1 cellular context compared by ENCODE assay signal in the genomic region with DNA sequence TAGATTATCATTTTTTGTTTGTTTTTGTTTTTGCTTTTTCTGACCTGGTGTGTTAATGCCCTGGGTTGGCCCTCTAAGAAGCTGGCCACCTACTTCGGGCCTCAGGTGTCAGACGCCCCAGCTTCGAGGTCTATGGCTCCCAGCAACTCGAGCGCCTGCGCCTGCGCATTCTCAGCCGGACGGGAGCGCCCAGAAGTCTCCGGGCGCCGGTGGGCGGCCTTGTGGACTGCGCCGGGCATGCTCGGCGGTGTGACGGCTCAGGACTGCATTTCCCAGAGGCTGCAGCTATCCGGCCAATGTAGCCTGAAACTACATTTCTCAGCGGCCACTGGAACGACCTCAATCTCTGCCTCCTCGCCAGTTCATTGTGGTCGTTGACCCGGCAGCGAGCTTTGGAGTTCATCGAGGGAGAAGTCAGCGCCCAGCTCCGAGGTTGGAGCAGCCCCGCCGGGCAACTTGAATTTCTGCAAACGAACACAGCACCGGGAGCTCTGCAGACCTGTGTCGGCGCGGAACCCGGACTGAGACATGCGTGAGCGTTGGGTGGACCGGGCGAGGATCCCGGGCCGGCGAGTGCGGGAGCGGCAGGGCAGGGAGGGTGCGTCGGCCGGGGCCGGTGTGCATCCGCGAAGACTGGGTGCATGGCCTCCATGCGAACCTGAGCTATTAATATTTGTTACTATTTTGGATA.
TF ChIP-seq lines count a peak whose summit lies in the region.

Gene ZNF30 (plus strand): TSS at position 219 of the 691 bp plus-strand sequence. CDS start 3,045 bp downstream, outside the sequence.

TF ChIP-seq in HEK293, 187 proteins besides CTCF, POLR2A, EP300 and RAD21 (continued from another document and continues in another):
- peak; percentile 82 for TF ChIP-seq SP7 (tag by site-specific recombination; IDR thresholded peaks at IDR 0.05)
- TF ChIP-seq SCRT2 (tag by site-specific recombination; IDR thresholded peaks at IDR 0.05) = 0 out of 2 replicates have a peak, but pooled peaks have one; percentile 24
- TF ChIP-seq INSM2 (tag by site-specific recombination; IDR thresholded peaks at IDR 0.05) = no peak; the same call in 1 of the 2 replicates
- TF ChIP-seq MEIS1 (CRISPR knock-in tag; IDR thresholded peaks at IDR 0.05; ENCODE audit: borderline replicate concordance) = no peak
- TF ChIP-seq TRIM28 (IDR thresholded peaks at IDR 0.05; ENCODE audit: borderline replicate concordance, low read length) = peak; percentile 74; the same call in 1 of the 2 replicates
- peak; percentile 62 for TF ChIP-seq KLF9 (tag by site-specific recombination; IDR thresholded peaks at IDR 0.05; ENCODE audit: low read depth)
- peak; percentile 97 for TF ChIP-seq ZNF76 (tag by site-specific recombination; IDR thresholded peaks at IDR 0.05; ENCODE audit: borderline replicate concordance, low read depth)
- no peak for TF ChIP-seq SALL2 (tag by site-specific recombination; IDR thresholded peaks at IDR 0.05; ENCODE audit: borderline replicate concordance)
- TF ChIP-seq, protein P1, sequence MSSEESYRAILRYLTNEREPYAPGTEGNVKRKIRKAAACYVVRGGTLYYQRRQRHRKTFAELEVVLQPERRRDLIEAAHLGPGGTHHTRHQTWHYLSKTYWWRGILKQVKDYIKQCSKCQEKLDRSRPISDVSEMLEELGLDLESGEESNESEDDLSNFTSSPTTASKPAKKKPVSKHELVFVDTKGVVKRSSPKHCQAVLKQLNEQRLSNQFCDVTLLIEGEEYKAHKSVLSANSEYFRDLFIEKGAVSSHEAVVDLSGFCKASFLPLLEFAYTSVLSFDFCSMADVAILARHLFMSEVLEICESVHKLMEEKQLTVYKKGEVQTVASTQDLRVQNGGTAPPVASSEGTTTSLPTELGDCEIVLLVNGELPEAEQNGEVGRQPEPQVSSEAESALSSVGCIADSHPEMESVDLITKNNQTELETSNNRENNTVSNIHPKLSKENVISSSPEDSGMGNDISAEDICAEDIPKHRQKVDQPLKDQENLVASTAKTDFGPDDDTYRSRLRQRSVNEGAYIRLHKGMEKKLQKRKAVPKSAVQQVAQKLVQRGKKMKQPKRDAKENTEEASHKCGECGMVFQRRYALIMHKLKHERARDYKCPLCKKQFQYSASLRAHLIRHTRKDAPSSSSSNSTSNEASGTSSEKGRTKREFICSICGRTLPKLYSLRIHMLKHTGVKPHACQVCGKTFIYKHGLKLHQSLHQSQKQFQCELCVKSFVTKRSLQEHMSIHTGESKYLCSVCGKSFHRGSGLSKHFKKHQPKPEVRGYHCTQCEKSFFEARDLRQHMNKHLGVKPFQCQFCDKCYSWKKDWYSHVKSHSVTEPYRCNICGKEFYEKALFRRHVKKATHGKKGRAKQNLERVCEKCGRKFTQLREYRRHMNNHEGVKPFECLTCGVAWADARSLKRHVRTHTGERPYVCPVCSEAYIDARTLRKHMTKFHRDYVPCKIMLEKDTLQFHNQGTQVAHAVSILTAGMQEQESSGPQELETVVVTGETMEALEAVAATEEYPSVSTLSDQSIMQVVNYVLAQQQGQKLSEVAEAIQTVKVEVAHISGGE (tag by site-specific recombination; conservative IDR thresholded peaks at IDR 0.05; ENCODE audit: low read depth) = peak; percentile 81
- TF ChIP-seq ZNF24 (tag by site-specific recombination; IDR thresholded peaks at IDR 0.05) = 0 out of 2 replicates have a peak, but pooled peaks have one; percentile 28
- TF ChIP-seq, protein P2, sequence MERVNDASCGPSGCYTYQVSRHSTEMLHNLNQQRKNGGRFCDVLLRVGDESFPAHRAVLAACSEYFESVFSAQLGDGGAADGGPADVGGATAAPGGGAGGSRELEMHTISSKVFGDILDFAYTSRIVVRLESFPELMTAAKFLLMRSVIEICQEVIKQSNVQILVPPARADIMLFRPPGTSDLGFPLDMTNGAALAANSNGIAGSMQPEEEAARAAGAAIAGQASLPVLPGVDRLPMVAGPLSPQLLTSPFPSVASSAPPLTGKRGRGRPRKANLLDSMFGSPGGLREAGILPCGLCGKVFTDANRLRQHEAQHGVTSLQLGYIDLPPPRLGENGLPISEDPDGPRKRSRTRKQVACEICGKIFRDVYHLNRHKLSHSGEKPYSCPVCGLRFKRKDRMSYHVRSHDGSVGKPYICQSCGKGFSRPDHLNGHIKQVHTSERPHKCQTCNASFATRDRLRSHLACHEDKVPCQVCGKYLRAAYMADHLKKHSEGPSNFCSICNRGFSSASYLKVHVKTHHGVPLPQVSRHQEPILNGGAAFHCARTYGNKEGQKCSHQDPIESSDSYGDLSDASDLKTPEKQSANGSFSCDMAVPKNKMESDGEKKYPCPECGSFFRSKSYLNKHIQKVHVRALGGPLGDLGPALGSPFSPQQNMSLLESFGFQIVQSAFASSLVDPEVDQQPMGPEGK (tag by site-specific recombination; IDR thresholded peaks at IDR 0.05) = 0 out of 2 replicates have a peak, but pooled peaks have one; percentile 49
- no peak for TF ChIP-seq YY2 (tag by site-specific recombination; IDR thresholded peaks at IDR 0.05)
- peak; percentile 61 for TF ChIP-seq EGR2 (tag by site-specific recombination; IDR thresholded peaks at IDR 0.05; ENCODE audit: low read depth)
- TF ChIP-seq KLF8 (tag by site-specific recombination; IDR thresholded peaks at IDR 0.05) = peak; percentile 82
- TF ChIP-seq ZNF341 (tag by site-specific recombination; IDR thresholded peaks at IDR 0.05; ENCODE audit: low read depth) = peak; percentile 36
- peak; percentile 64 for TF ChIP-seq GFI1B (tag by site-specific recombination; IDR thresholded peaks at IDR 0.05)
- TF ChIP-seq GLI4 (tag by site-specific recombination; IDR thresholded peaks at IDR 0.05) = no peak
- 0 out of 2 replicates have a peak, but pooled peaks have one; percentile 31 for TF ChIP-seq REPIN1 (tag by site-specific recombination; IDR thresholded peaks at IDR 0.05; ENCODE audit: low read depth)
- peak; percentile 98 for TF ChIP-seq ZNF335 (tag by site-specific recombination; conservative IDR thresholded peaks at IDR 0.05)
- TF ChIP-seq, protein P3, sequence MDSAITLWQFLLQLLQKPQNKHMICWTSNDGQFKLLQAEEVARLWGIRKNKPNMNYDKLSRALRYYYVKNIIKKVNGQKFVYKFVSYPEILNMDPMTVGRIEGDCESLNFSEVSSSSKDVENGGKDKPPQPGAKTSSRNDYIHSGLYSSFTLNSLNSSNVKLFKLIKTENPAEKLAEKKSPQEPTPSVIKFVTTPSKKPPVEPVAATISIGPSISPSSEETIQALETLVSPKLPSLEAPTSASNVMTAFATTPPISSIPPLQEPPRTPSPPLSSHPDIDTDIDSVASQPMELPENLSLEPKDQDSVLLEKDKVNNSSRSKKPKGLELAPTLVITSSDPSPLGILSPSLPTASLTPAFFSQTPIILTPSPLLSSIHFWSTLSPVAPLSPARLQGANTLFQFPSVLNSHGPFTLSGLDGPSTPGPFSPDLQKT (IDR thresholded peaks at IDR 0.05; ENCODE audit: borderline replicate concordance, low read depth, low read length) = no peak
- TF ChIP-seq ZNF561 (tag by site-specific recombination; IDR thresholded peaks at IDR 0.05; ENCODE audit: borderline replicate concordance) = peak; percentile 84
- TF ChIP-seq, protein P4, sequence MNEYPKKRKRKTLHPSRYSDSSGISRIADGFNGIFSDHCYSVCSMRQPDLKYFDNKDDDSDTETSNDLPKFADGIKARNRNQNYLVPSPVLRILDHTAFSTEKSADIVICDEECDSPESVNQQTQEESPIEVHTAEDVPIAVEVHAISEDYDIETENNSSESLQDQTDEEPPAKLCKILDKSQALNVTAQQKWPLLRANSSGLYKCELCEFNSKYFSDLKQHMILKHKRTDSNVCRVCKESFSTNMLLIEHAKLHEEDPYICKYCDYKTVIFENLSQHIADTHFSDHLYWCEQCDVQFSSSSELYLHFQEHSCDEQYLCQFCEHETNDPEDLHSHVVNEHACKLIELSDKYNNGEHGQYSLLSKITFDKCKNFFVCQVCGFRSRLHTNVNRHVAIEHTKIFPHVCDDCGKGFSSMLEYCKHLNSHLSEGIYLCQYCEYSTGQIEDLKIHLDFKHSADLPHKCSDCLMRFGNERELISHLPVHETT (tag by site-specific recombination; IDR thresholded peaks at IDR 0.05) = no peak; the same call in 1 of the 2 replicates
- TF ChIP-seq GLIS1 (tag by site-specific recombination; IDR thresholded peaks at IDR 0.05) = peak; percentile 49; the same call in 1 of the 2 replicates
- peak; percentile 88 for TF ChIP-seq KLF16 (tag by site-specific recombination; IDR thresholded peaks at IDR 0.05)
- TF ChIP-seq ZBTB20 (tag by site-specific recombination; IDR thresholded peaks at IDR 0.05) = peak; percentile 99
- TF ChIP-seq ZSCAN23 (tag by site-specific recombination; IDR thresholded peaks at IDR 0.05) = no peak
- TF ChIP-seq WT1 (tag by site-specific recombination; IDR thresholded peaks at IDR 0.05) = peak; percentile 47
- TF ChIP-seq ZNF174 (tag by site-specific recombination; IDR thresholded peaks at IDR 0.05) = no peak
- TF ChIP-seq ZNF629 (tag by site-specific recombination; IDR thresholded peaks at IDR 0.05) = peak; percentile 69; the same call in 1 of the 2 replicates
- no peak for TF ChIP-seq FEZF1 (tag by site-specific recombination; IDR thresholded peaks at IDR 0.05)
- TF ChIP-seq ZXDB (tag by site-specific recombination; IDR thresholded peaks at IDR 0.05) = peak; percentile 91
- TF ChIP-seq ZNF169 (tag by site-specific recombination; IDR thresholded peaks at IDR 0.05) = no peak
- TF ChIP-seq, protein P5, sequence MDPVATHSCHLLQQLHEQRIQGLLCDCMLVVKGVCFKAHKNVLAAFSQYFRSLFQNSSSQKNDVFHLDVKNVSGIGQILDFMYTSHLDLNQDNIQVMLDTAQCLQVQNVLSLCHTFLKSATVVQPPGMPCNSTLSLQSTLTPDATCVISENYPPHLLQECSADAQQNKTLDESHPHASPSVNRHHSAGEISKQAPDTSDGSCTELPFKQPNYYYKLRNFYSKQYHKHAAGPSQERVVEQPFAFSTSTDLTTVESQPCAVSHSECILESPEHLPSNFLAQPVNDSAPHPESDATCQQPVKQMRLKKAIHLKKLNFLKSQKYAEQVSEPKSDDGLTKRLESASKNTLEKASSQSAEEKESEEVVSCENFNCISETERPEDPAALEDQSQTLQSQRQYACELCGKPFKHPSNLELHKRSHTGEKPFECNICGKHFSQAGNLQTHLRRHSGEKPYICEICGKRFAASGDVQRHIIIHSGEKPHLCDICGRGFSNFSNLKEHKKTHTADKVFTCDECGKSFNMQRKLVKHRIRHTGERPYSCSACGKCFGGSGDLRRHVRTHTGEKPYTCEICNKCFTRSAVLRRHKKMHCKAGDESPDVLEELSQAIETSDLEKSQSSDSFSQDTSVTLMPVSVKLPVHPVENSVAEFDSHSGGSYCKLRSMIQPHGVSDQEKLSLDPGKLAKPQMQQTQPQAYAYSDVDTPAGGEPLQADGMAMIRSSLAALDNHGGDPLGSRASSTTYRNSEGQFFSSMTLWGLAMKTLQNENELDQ (tag by site-specific recombination; IDR thresholded peaks at IDR 0.05; ENCODE audit: low read depth) = no peak
- no peak for TF ChIP-seq ZNF747 (tag by site-specific recombination; IDR thresholded peaks at IDR 0.05)
- TF ChIP-seq ZNF501 (tag by site-specific recombination; IDR thresholded peaks at IDR 0.05) = peak; percentile 97
- TF ChIP-seq, protein P6, sequence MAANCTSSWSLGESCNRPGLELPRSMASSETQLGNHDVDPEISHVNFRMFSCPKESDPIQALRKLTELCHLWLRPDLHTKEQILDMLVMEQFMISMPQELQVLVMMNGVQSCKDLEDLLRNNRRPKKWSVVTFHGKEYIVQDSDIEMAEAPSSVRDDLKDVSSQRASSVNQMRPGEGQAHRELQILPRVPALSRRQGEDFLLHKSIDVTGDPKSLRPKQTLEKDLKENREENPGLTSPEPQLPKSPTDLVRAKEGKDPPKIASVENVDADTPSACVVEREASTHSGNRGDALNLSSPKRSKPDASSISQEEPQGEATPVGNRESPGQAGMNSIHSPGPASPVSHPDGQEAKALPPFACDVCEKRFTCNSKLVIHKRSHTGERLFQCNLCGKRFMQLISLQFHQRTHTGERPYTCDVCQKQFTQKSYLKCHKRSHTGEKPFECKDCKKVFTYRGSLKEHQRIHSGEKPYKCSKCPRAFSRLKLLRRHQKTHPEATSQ (tag by site-specific recombination; IDR thresholded peaks at IDR 0.05) = peak; percentile 73; the same call in 1 of the 2 replicates
- TF ChIP-seq, protein P7, sequence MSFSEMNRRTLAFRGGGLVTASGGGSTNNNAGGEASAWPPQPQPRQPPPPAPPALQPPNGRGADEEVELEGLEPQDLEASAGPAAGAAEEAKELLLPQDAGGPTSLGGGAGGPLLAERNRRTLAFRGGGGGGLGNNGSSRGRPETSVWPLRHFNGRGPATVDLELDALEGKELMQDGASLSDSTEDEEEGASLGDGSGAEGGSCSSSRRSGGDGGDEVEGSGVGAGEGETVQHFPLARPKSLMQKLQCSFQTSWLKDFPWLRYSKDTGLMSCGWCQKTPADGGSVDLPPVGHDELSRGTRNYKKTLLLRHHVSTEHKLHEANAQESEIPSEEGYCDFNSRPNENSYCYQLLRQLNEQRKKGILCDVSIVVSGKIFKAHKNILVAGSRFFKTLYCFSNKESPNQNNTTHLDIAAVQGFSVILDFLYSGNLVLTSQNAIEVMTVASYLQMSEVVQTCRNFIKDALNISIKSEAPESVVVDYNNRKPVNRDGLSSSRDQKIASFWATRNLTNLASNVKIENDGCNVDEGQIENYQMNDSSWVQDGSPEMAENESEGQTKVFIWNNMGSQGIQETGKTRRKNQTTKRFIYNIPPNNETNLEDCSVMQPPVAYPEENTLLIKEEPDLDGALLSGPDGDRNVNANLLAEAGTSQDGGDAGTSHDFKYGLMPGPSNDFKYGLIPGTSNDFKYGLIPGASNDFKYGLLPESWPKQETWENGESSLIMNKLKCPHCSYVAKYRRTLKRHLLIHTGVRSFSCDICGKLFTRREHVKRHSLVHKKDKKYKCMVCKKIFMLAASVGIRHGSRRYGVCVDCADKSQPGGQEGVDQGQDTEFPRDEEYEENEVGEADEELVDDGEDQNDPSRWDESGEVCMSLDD (tag by site-specific recombination; IDR thresholded peaks at IDR 0.05) = no peak
- TF ChIP-seq ZNF324 (tag by site-specific recombination; IDR thresholded peaks at IDR 0.05) = peak; percentile 77; the same call in 1 of the 2 replicates
- no peak for TF ChIP-seq ZBTB1 (tag by site-specific recombination; IDR thresholded peaks at IDR 0.05)
- 0 out of 2 replicates have a peak, but pooled peaks have one; percentile 29 for TF ChIP-seq IKZF3 (tag by site-specific recombination; IDR thresholded peaks at IDR 0.05)
- TF ChIP-seq ZFP37 (tag by site-specific recombination; IDR thresholded peaks at IDR 0.05) = peak; percentile 99
